In genomic region chr10:61464461-61465215, GRCh38 we compare ENCODE assay signal across 17 cellular contexts. TPM values are rescaled to one million over a fixed set of nuclear protein-coding genes. Genes with fewer than 3 reads are reported as not detected.
DNase-seq lines count a peak whose midpoint lies in the region; ATAC-seq, FAIRE-seq and TF ChIP-seq lines count a peak whose summit lies in the region.
"Had no signal": no experiment of that assay in that cellular context is flagged by ENCODE, and none has a peak within 500 bp of the region (broad histone marks: within the 10 kb centered on the region; RNA-seq: fewer than 3 reads in every experiment).

No MANE protein-coding gene starts in this region.

- peaks cover 2% of the 10 kb centered on the region for H3K27me3 Mint-ChIP-seq in neural progenitor cell (ENCODE audit: insufficient read depth, low read depth)

- no peak overlapping the region for H3K27ac Mint-ChIP-seq in neural progenitor cell

- H3K4me1 Mint-ChIP-seq in neural progenitor cell = no peaks in the 10 kb centered on the region

- 0 out of 3 replicates have a peak overlapping the region, but pooled peaks have one; percentile 4 for H3K4me2 ChIP-seq in A549
- no peak overlapping the region for H3K4me2 ChIP-seq in neural progenitor cell

- no peaks in the 10 kb centered on the region for H3K36me3 ChIP-seq in neural progenitor cell
- H3K36me3 ChIP-seq: transverse colon had no signal

- DNase-seq in A549 (ENCODE audit: low read depth in 1 of 2, low spot score in 1 of 2) (no peak), HS-5 (ENCODE audit: low read depth) (peak; percentile 59), astrocyte of the spinal cord (ENCODE audit: low read depth, low spot score) (peak; percentile 38), iris pigment epithelial cell (ENCODE audit: low read depth) (peak; percentile 76), G401 (ENCODE audit: low spot score) (no peak), neural progenitor cell (ENCODE audit: low spot score) (no peak)
- DNase-seq: ACHN; activated CD8-positive, alpha-beta memory T cell treated with anti-CD3 and anti-CD28 coated beads for 24 hours; activated gamma-delta T cell treated with Interleukin-2 at 50 U/mL for 16 hours; DMS79; NCI-H1436; NCI-H526 treated with DMSO at 0.1 percent for 48 hours; T-helper 9 cell; transverse colon had no signal

- H3K4me3 ChIP-seq in A549 = no peak overlapping the region
- H3K4me3 ChIP-seq in astrocyte of the spinal cord (ENCODE audit: low read depth, low read length) = no peak overlapping the region
- H3K4me3 ChIP-seq in neural progenitor cell = no peak overlapping the region
- H3K4me3 ChIP-seq: transverse colon had no signal

- TF ChIP-seq POLR2A in A549 (IDR thresholded peaks at IDR 0.05; ENCODE audit: low read length) = no peak

- H3K4me1 ChIP-seq in A549 (no peaks in the 10 kb centered on the region), neural progenitor cell (no peaks in the 10 kb centered on the region)
- H3K4me1 ChIP-seq: transverse colon had no signal

- FAIRE-seq in A549 (lab: Jason Lieb, UNC) = no peak

- H2AFZ ChIP-seq in neural progenitor cell (replicated peaks) = no peak overlapping the region

- TF ChIP-seq EP300 in A549 (IDR thresholded peaks at IDR 0.05) = no peak

- no peak overlapping the region for H3K27ac ChIP-seq in A549
- no peak overlapping the region for H3K27ac ChIP-seq in neural progenitor cell

- H3K4me3 Mint-ChIP-seq in neural progenitor cell = no peak overlapping the region

- ATAC-seq in A549 (no peak), HG03457 (IDR thresholded peaks at IDR 0.05; ENCODE audit: unreplicated experiment) (no peak), GM21528 (IDR thresholded peaks at IDR 0.05; ENCODE audit: low FRiP score, unreplicated experiment) (no peak)

- CTCF ChIA-PET in A549 (lab: Yijun Ruan, JAX) = no interaction called here

- POLR2A ChIA-PET in A549 (lab: Yijun Ruan, JAX) = no interaction called here

- in situ Hi-C loops in astrocyte of the spinal cord (cut with HindIII; ENCODE audit: low sequenced_read_pairs) = no loop called here
- in situ Hi-C loops in G401 (cut with HindIII; ENCODE audit: low sequenced_read_pairs) = no loop called here

- H4K20me1 ChIP-seq in neural progenitor cell (ENCODE audit: low read depth) = no peaks in the 10 kb centered on the region

- peaks cover 2% of the 10 kb centered on the region for H3K9me3 Mint-ChIP-seq in neural progenitor cell

- no peaks in the 10 kb centered on the region for H3F3A ChIP-seq in neural progenitor cell (ENCODE audit: low read depth)

- WGBS in A549 (ENCODE audit: missing lambda C conversion rate) = 43% methylated on average over 6 of the region's 6 CpGs

- no peak overlapping the region for H3K9ac ChIP-seq in neural progenitor cell

- no peak for TF ChIP-seq RAD21 in A549 (conservative IDR thresholded peaks at IDR 0.05 in 1 of 2, IDR thresholded peaks at IDR 0.05 in 1 of 2)

- TF ChIP-seq CTCF in A549 (IDR thresholded peaks at IDR 0.05) = no peak
- TF ChIP-seq CTCF in astrocyte of the spinal cord (IDR thresholded peaks at IDR 0.05; ENCODE audit: low read depth, low read length) = no peak
- TF ChIP-seq CTCF in neural progenitor cell (IDR thresholded peaks at IDR 0.05) = no peak

- no peaks in the 10 kb centered on the region for H3K36me3 Mint-ChIP-seq in neural progenitor cell

- no peaks in the 10 kb centered on the region for H3K9me3 ChIP-seq in A549
- H3K9me3 ChIP-seq in neural progenitor cell (ENCODE audit: low read depth) = no peaks in the 10 kb centered on the region
- H3K9me3 ChIP-seq: transverse colon had no signal

- no peaks in the 10 kb centered on the region for H3K27me3 ChIP-seq in neural progenitor cell
- H3K27me3 ChIP-seq: transverse colon had no signal

- H3K79me2 ChIP-seq in neural progenitor cell (ENCODE audit: low read depth) = no peaks in the 10 kb centered on the region

TF ChIP-seq in A549, 52 proteins besides CTCF, POLR2A, EP300 and RAD21:
- TF ChIP-seq HEYL (CRISPR knock-in tag; IDR thresholded peaks at IDR 0.05) (no peak), MAFK (IDR thresholded peaks at IDR 0.05; ENCODE audit: partially characterized antibody) (no peak), HES2 (IDR thresholded peaks at IDR 0.05) (no peak), NR3C1 (IDR thresholded peaks at IDR 0.05) (no peak), NPAS2 (CRISPR knock-in tag; IDR thresholded peaks at IDR 0.05; ENCODE audit: borderline replicate concordance) (no peak), HOXA7 (CRISPR knock-in tag; IDR thresholded peaks at IDR 0.05) (no peak), HOXB5 (CRISPR knock-in tag; IDR thresholded peaks at IDR 0.05) (no peak), RFX5 (IDR thresholded peaks at IDR 0.05) (no peak), CHD4 (IDR thresholded peaks at IDR 0.05; ENCODE audit: borderline replicate concordance) (no peak), HMGXB4 (CRISPR knock-in tag; IDR thresholded peaks at IDR 0.05; ENCODE audit: borderline replicate concordance) (no peak), ELK1 (IDR thresholded peaks at IDR 0.05; ENCODE audit: low read depth, low read length) (no peak)

RNA-seq across cellular contexts. Expression of gene TMEM26, which starts 11.5 kb away (rescaled TPM):
- 0.08 and 0.10 TPM in 2 replicates for polyA plus RNA-seq in A549 (2011; rRNA removed)
- polyA plus RNA-seq in A549 (2012; cell fraction: cytosol; rRNA removed) = not detected in 2 replicates
- polyA plus RNA-seq in A549 (2012; cell fraction: nucleus; rRNA removed) = not detected in 2 replicates
- 0.03 to 0.09 TPM in 2 of 3 replicates, not detected in the other for polyA plus RNA-seq in A549 (2017; fragmentation: RNase III; extraction: RNeasy Plus Mini Kit Qiagen cat#74134 plus additional on column Dnase treatment)
- polyA minus RNA-seq in A549 (2011; rRNA and poly(A)+ RNA removed) = 0.12 and 0.15 TPM in 2 replicates
- 7.7 and 9.2 TPM in 2 replicates for total RNA-seq in G401 (2014; rRNA removed; shearing (Covaris generic))
- total RNA-seq in neural progenitor cell (ENCODE audit: low replicate concordance) = not detected in 2 replicates
- polyA plus RNA-seq: neural cell had no signal

Comparison
In these comparisons a context has a peak if more than half of its experiments do, and no peak if none do; other contexts are left out.
1. DNase-seq: peak in HS-5 (single experiment), astrocyte of the spinal cord (single experiment) and iris pigment epithelial cell (single experiment); none in A549 (0 of 2), G401 (single experiment) and neural progenitor cell (single experiment).